8 cellular contexts compared by ENCODE assay signal in the genomic region with DNA sequence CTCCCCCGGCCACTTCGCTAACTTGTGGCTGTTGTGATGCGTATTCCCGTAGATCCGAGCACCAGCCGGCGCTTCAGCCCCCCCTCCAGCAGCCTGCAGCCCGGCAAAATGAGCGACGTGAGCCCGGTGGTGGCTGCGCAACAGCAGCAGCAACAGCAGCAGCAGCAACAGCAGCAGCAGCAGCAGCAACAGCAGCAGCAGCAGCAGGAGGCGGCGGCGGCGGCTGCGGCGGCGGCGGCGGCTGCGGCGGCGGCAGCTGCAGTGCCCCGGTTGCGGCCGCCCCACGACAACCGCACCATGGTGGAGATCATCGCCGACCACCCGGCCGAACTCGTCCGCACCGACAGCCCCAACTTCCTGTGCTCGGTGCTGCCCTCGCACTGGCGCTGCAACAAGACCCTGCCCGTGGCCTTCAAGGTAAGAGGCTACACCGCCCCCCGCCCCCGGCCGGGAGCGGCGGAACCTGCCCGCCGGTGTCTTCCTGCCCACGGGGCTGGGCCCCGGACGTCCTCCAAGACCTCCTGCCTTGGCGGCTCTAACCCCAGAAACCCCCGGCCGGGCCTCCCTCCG. TPM values are rescaled to one million over a fixed set of nuclear protein-coding genes. Genes with fewer than 3 reads are reported as not detected.
DNase-seq lines count a peak whose midpoint lies in the region; ATAC-seq and TF ChIP-seq lines count a peak whose summit lies in the region.

No MANE protein-coding gene starts in this region.

- no peaks in the 10 kb centered on the region for H3K27me3 ChIP-seq in foreskin keratinocyte

- no peak for TF ChIP-seq CTCF in foreskin keratinocyte (conservative IDR thresholded peaks at IDR 0.05)
- no peak for TF ChIP-seq CTCF in omental fat pad (IDR thresholded peaks at IDR 0.05)

- DNase-seq in NCI-H526 treated with DMSO at 0.1 percent for 48 hours (lab: John Stamatoyannopoulos, UW) (peak; percentile 61), foreskin keratinocyte (no peak), omental fat pad (ENCODE audit: low spot score) (no peak), HuH-7 (ENCODE audit: low spot score) (no peak), occipital lobe (lab: John Stamatoyannopoulos, UW) (no peak)
- DNase-seq in activated T-helper 1 cell treated with anti-CD3 and anti-CD28 coated beads, Interleukin-2, amount 50 U/mL, for 16 hours (ENCODE audit: low read depth in 1 of 2, low spot score in 1 of 2) = peak; percentile 35 to 39

- H3K27ac ChIP-seq in foreskin keratinocyte = peak overlapping the region; percentile 59

- peak overlapping the region; percentile 79 for H3K9ac ChIP-seq in ES-I3 (ENCODE audit: low read depth, low read length)

- peak; percentile 46 for ATAC-seq in foreskin keratinocyte
- ATAC-seq in omental fat pad (ENCODE audit: low FRiP score) = peak; percentile 22
- ATAC-seq in GM19452 (IDR thresholded peaks at IDR 0.05; ENCODE audit: unreplicated experiment) = no peak

- no peaks in the 10 kb centered on the region for H3K9me3 ChIP-seq in ES-I3 (ENCODE audit: control insufficient read depth, insufficient read depth, low read length)

- H3K4me1 ChIP-seq in ES-I3 (ENCODE audit: insufficient read depth, low read length) = peaks cover 3% of the 10 kb centered on the region; the same call in 1 of the 2 replicates
- peaks cover 6% of the 10 kb centered on the region for H3K4me1 ChIP-seq in foreskin keratinocyte

- no peaks in the 10 kb centered on the region for H3K36me3 ChIP-seq in ES-I3 (ENCODE audit: insufficient read depth, low read length)

RNA-seq across cellular contexts. Expression of gene SUPT3H, which starts 44.9 kb away (rescaled TPM):
- total RNA-seq in foreskin keratinocyte = 5.0 and 6.9 TPM in 2 replicates
- 9.0 and 10.7 TPM in 2 replicates for polyA plus RNA-seq in foreskin keratinocyte
- total RNA-seq in omental fat pad = 1 to 10 TPM; 2.2 to 8.4 (median 5.2) TPM
- 15.3 TPM for total RNA-seq in occipital lobe

Comparison
In these comparisons a context has a peak if more than half of its experiments do, and no peak if none do; other contexts are left out.
1. DNase-seq: peak in NCI-H526 treated with DMSO at 0.1 percent for 48 hours (single experiment) and activated T-helper 1 cell treated with anti-CD3 and anti-CD28 coated beads, Interleukin-2, amount 50 U/mL, for 16 hours (2 of 2); none in foreskin keratinocyte (0 of 2), omental fat pad (single experiment), HuH-7 (single experiment) and occipital lobe (single experiment).